ENCODE assay signal across 1 cellular context in the genomic region with DNA sequence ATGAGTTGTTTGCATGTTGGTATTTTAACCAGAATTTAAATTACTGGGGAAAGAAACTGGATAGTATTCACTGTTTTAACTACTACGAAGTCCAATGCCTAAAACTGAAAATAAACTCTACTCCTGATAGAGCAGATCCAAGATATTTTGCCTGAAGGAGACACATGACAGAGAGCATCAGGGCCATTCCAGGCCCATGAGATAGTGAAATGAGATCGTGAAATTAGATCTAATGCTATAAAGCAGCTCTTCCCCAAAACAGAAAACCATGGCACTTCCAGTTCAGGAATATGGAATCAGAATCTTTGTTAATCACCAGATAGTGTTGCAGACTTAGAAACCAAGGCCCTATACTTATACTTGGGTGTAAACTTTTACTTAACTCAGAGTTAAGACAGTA.
TF ChIP-seq lines count a peak whose summit lies in the region.

No MANE protein-coding gene starts in this region.

TF ChIP-seq in SK-N-SH, 30 proteins besides CTCF, POLR2A, EP300 and RAD21 (continued from another document):
- TF ChIP-seq, protein P1, sequence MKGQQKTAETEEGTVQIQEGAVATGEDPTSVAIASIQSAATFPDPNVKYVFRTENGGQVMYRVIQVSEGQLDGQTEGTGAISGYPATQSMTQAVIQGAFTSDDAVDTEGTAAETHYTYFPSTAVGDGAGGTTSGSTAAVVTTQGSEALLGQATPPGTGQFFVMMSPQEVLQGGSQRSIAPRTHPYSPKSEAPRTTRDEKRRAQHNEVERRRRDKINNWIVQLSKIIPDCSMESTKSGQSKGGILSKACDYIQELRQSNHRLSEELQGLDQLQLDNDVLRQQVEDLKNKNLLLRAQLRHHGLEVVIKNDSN (IDR thresholded peaks at IDR 0.05; ENCODE audit: borderline replicate concordance, low read depth), result no peak
- TF ChIP-seq EZH2phosphoT487 (IDR thresholded peaks at IDR 0.05; ENCODE audit: borderline replicate concordance, low read depth), result no peak
- peak; percentile 80; the same call in 1 of the 2 replicates for TF ChIP-seq MXI1 (IDR thresholded peaks at IDR 0.05; ENCODE audit: low read depth, low read length)
- TF ChIP-seq, protein P2, sequence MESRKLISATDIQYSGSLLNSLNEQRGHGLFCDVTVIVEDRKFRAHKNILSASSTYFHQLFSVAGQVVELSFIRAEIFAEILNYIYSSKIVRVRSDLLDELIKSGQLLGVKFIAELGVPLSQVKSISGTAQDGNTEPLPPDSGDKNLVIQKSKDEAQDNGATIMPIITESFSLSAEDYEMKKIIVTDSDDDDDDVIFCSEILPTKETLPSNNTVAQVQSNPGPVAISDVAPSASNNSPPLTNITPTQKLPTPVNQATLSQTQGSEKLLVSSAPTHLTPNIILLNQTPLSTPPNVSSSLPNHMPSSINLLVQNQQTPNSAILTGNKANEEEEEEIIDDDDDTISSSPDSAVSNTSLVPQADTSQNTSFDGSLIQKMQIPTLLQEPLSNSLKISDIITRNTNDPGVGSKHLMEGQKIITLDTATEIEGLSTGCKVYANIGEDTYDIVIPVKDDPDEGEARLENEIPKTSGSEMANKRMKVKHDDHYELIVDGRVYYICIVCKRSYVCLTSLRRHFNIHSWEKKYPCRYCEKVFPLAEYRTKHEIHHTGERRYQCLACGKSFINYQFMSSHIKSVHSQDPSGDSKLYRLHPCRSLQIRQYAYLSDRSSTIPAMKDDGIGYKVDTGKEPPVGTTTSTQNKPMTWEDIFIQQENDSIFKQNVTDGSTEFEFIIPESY (IDR thresholded peaks at IDR 0.05; ENCODE audit: borderline replicate concordance, low read depth), result no peak
- no peak for TF ChIP-seq RFX5 (IDR thresholded peaks at IDR 0.05; ENCODE audit: low read length)
- TF ChIP-seq FOXJ3 (CRISPR knock-in tag; IDR thresholded peaks at IDR 0.05), result peak; percentile 94
- peak; percentile 12; the same call in 1 of the 2 replicates for TF ChIP-seq SMC3 (IDR thresholded peaks at IDR 0.05; ENCODE audit: low read depth, low read length)
- peak; percentile 97 for TF ChIP-seq GATA2 (CRISPR knock-in tag; IDR thresholded peaks at IDR 0.05)
- TF ChIP-seq POLR2AphosphoS5 (IDR thresholded peaks at IDR 0.05; ENCODE audit: low read depth, low read length), result no peak
- peak; percentile 89 for TF ChIP-seq RCOR1 (IDR thresholded peaks at IDR 0.05; ENCODE audit: low read length)
- TF ChIP-seq, protein P3, sequence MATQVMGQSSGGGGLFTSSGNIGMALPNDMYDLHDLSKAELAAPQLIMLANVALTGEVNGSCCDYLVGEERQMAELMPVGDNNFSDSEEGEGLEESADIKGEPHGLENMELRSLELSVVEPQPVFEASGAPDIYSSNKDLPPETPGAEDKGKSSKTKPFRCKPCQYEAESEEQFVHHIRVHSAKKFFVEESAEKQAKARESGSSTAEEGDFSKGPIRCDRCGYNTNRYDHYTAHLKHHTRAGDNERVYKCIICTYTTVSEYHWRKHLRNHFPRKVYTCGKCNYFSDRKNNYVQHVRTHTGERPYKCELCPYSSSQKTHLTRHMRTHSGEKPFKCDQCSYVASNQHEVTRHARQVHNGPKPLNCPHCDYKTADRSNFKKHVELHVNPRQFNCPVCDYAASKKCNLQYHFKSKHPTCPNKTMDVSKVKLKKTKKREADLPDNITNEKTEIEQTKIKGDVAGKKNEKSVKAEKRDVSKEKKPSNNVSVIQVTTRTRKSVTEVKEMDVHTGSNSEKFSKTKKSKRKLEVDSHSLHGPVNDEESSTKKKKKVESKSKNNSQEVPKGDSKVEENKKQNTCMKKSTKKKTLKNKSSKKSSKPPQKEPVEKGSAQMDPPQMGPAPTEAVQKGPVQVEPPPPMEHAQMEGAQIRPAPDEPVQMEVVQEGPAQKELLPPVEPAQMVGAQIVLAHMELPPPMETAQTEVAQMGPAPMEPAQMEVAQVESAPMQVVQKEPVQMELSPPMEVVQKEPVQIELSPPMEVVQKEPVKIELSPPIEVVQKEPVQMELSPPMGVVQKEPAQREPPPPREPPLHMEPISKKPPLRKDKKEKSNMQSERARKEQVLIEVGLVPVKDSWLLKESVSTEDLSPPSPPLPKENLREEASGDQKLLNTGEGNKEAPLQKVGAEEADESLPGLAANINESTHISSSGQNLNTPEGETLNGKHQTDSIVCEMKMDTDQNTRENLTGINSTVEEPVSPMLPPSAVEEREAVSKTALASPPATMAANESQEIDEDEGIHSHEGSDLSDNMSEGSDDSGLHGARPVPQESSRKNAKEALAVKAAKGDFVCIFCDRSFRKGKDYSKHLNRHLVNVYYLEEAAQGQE (IDR thresholded peaks at IDR 0.05; ENCODE audit: low read depth, low read length), result no peak
- peak; percentile 30; the same call in 1 of the 2 replicates for TF ChIP-seq TCF12 (IDR thresholded peaks at IDR 0.05)
- TF ChIP-seq, protein P4, sequence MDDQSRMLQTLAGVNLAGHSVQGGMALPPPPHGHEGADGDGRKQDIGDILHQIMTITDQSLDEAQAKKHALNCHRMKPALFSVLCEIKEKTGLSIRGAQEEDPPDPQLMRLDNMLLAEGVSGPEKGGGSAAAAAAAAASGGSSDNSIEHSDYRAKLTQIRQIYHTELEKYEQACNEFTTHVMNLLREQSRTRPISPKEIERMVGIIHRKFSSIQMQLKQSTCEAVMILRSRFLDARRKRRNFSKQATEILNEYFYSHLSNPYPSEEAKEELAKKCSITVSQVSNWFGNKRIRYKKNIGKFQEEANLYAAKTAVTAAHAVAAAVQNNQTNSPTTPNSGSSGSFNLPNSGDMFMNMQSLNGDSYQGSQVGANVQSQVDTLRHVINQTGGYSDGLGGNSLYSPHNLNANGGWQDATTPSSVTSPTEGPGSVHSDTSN (IDR thresholded peaks at IDR 0.05), result no peak
